3 cellular contexts compared by ENCODE assay signal in the genomic region with DNA sequence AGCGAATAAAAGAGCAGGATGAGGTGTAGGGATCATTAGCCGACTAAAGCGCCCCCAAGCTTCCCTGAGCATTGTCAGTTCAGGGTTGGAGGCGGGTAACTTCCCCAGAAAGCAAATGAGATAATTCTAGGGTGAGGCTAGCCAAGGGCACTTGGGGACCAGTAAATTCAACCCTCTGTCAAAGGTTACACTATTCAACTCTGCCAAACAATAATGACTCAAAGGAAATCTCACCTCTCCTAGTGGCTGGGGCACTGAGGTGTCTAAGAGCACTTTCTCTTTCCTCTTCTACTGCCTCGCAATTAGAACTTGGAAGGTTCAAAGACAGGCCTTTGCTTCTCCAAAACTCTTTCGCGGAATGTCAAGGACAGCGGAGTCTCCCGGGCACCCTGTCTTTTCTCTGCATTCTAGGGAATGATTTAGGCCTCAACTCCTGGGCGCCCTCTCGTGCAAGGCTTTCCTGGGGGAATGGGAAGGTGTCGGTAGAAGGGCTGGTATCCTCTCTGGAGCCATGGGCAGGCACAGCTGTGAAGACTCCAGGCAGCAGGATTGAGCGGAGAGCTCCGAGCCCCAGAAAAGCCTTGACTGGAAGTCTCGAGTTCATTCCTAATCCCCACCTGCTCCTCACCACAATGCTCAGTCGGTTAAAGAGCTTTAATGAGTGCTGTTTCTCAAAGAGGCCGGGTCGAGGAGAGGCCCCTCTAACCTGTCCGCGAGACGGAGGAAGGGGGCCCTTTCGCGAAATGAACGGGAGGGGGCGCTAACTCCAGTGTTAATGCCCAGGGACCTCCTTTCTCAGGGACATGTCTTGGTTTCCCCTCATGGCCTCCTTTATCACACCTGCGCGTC.
TF ChIP-seq lines count a peak whose summit lies in the region.

No MANE protein-coding gene starts in this region.

TF ChIP-seq in IMR-90, 13 proteins besides CTCF, POLR2A, EP300 and RAD21:
- TF ChIP-seq RCOR1 (IDR thresholded peaks at IDR 0.05; ENCODE audit: insufficient replicate concordance, low read length) (no peak), RFX5 (IDR thresholded peaks at IDR 0.05; ENCODE audit: low read depth, low read length) (no peak), CHD1 (IDR thresholded peaks at IDR 0.05; ENCODE audit: low read depth, low read length) (no peak), MXI1 (IDR thresholded peaks at IDR 0.05; ENCODE audit: borderline replicate concordance, low read depth, low read length) (no peak), BHLHE40 (IDR thresholded peaks at IDR 0.05; ENCODE audit: low read depth, low read length) (no peak)
- TF ChIP-seq, protein P1, sequence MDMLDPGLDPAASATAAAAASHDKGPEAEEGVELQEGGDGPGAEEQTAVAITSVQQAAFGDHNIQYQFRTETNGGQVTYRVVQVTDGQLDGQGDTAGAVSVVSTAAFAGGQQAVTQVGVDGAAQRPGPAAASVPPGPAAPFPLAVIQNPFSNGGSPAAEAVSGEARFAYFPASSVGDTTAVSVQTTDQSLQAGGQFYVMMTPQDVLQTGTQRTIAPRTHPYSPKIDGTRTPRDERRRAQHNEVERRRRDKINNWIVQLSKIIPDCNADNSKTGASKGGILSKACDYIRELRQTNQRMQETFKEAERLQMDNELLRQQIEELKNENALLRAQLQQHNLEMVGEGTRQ (IDR thresholded peaks at IDR 0.05; ENCODE audit: low read depth, low read length): no peak
- TF ChIP-seq, protein P2, sequence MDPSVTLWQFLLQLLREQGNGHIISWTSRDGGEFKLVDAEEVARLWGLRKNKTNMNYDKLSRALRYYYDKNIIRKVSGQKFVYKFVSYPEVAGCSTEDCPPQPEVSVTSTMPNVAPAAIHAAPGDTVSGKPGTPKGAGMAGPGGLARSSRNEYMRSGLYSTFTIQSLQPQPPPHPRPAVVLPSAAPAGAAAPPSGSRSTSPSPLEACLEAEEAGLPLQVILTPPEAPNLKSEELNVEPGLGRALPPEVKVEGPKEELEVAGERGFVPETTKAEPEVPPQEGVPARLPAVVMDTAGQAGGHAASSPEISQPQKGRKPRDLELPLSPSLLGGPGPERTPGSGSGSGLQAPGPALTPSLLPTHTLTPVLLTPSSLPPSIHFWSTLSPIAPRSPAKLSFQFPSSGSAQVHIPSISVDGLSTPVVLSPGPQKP (IDR thresholded peaks at IDR 0.05; ENCODE audit: borderline replicate concordance, low read depth, low read length): no peak

TF ChIP-seq in H1, 55 proteins besides CTCF, POLR2A, EP300 and RAD21:
- TF ChIP-seq TAF7 (optimal IDR thresholded peaks at IDR 0.05; ENCODE audit: borderline replicate concordance, low read depth, low read length) (no peak), EZH2 (IDR thresholded peaks at IDR 0.05; ENCODE audit: low read depth, low read length, severe bottlenecking) (no peak), TCF12 (IDR thresholded peaks at IDR 0.05; ENCODE audit: low read depth, low read length) (0 out of 2 replicates have a peak, but pooled peaks have one; percentile 44), YY1 (IDR thresholded peaks at IDR 0.05; ENCODE audit: low read depth, low read length) (peak; percentile 60; the same call in 1 of the 2 replicates), SIN3A (conservative IDR thresholded peaks at IDR 0.05 in 1 of 2, IDR thresholded peaks at IDR 0.05 in 1 of 2; ENCODE audit: low read depth in 1 of 2, low read length in 2 of 2) (0 out of 4 replicates have a peak, but pooled peaks of 1 of the 2 experiments have one; percentile 47), ASH2L (IDR thresholded peaks at IDR 0.05; ENCODE audit: low read length) (peak; percentile 41), RNF2 (IDR thresholded peaks at IDR 0.05; ENCODE audit: borderline replicate concordance, low read depth, low read length, missing control alignments, poor library complexity, severe bottlenecking) (peak; percentile 8), POU5F1 (IDR thresholded peaks at IDR 0.05; ENCODE audit: low read depth, low read length) (no peak), SUZ12 (IDR thresholded peaks at IDR 0.05; ENCODE audit: low read length) (peak; percentile 47; the same call in 1 of the 2 replicates), KDM4A (IDR thresholded peaks at IDR 0.05; ENCODE audit: low read depth, low read length, severe bottlenecking) (peak; percentile 54), CREB1 (IDR thresholded peaks at IDR 0.05) (no peak)
- TF ChIP-seq, protein P3, sequence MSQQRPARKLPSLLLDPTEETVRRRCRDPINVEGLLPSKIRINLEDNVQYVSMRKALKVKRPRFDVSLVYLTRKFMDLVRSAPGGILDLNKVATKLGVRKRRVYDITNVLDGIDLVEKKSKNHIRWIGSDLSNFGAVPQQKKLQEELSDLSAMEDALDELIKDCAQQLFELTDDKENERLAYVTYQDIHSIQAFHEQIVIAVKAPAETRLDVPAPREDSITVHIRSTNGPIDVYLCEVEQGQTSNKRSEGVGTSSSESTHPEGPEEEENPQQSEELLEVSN (IDR thresholded peaks at IDR 0.05): peak; percentile 79; the same call in 1 of the 2 replicates
- TF ChIP-seq, protein P4, sequence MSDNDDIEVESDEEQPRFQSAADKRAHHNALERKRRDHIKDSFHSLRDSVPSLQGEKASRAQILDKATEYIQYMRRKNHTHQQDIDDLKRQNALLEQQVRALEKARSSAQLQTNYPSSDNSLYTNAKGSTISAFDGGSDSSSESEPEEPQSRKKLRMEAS (IDR thresholded peaks at IDR 0.05): peak; percentile 36

TF ChIP-seq in HepG2, 621 proteins besides CTCF, POLR2A, EP300 and RAD21:
- TF ChIP-seq PCBP2 (optimal IDR thresholded peaks at IDR 0.05; ENCODE audit: low read depth, low read length, poor library complexity, severe bottlenecking) (no peak), FOXJ3 (CRISPR knock-in tag; IDR thresholded peaks at IDR 0.05; ENCODE audit: borderline replicate concordance) (no peak), SRSF9 (IDR thresholded peaks at IDR 0.05; ENCODE audit: borderline replicate concordance, insufficient read depth, low read depth, low read length, poor library complexity, severe bottlenecking) (no peak), EEA1 (CRISPR knock-in tag; IDR thresholded peaks at IDR 0.05; ENCODE audit: borderline replicate concordance) (no peak), ZNF207 (IDR thresholded peaks at IDR 0.05; ENCODE audit: borderline replicate concordance) (no peak), U2AF1 (optimal IDR thresholded peaks at IDR 0.05; ENCODE audit: low read depth, low read length) (no peak), ZFAT (CRISPR knock-in tag; conservative IDR thresholded peaks at IDR 0.05) (no peak), ZNF460 (CRISPR knock-in tag; IDR thresholded peaks at IDR 0.05; ENCODE audit: borderline replicate concordance) (no peak), TBP (CRISPR knock-in tag; IDR thresholded peaks at IDR 0.05) (no peak), HCFC1 (IDR thresholded peaks at IDR 0.05; ENCODE audit: low read depth, low read length) (no peak), ESRRA (CRISPR knock-in tag; IDR thresholded peaks at IDR 0.05; ENCODE audit: low read depth) (no peak), RFX3 (CRISPR knock-in tag; IDR thresholded peaks at IDR 0.05) (no peak), MBNL3 (CRISPR knock-in tag; conservative IDR thresholded peaks at IDR 0.05) (no peak), ZNF350 (CRISPR knock-in tag; IDR thresholded peaks at IDR 0.05; ENCODE audit: borderline replicate concordance, low read depth) (no peak), DNMT1 (CRISPR knock-in tag; IDR thresholded peaks at IDR 0.05) (no peak)
- TF ChIP-seq, protein P5, sequence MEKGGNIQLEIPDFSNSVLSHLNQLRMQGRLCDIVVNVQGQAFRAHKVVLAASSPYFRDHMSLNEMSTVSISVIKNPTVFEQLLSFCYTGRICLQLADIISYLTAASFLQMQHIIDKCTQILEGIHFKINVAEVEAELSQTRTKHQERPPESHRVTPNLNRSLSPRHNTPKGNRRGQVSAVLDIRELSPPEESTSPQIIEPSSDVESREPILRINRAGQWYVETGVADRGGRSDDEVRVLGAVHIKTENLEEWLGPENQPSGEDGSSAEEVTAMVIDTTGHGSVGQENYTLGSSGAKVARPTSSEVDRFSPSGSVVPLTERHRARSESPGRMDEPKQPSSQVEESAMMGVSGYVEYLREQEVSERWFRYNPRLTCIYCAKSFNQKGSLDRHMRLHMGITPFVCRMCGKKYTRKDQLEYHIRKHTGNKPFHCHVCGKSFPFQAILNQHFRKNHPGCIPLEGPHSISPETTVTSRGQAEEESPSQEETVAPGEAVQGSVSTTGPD (CRISPR knock-in tag; IDR thresholded peaks at IDR 0.05): no peak
- TF ChIP-seq, protein P6, sequence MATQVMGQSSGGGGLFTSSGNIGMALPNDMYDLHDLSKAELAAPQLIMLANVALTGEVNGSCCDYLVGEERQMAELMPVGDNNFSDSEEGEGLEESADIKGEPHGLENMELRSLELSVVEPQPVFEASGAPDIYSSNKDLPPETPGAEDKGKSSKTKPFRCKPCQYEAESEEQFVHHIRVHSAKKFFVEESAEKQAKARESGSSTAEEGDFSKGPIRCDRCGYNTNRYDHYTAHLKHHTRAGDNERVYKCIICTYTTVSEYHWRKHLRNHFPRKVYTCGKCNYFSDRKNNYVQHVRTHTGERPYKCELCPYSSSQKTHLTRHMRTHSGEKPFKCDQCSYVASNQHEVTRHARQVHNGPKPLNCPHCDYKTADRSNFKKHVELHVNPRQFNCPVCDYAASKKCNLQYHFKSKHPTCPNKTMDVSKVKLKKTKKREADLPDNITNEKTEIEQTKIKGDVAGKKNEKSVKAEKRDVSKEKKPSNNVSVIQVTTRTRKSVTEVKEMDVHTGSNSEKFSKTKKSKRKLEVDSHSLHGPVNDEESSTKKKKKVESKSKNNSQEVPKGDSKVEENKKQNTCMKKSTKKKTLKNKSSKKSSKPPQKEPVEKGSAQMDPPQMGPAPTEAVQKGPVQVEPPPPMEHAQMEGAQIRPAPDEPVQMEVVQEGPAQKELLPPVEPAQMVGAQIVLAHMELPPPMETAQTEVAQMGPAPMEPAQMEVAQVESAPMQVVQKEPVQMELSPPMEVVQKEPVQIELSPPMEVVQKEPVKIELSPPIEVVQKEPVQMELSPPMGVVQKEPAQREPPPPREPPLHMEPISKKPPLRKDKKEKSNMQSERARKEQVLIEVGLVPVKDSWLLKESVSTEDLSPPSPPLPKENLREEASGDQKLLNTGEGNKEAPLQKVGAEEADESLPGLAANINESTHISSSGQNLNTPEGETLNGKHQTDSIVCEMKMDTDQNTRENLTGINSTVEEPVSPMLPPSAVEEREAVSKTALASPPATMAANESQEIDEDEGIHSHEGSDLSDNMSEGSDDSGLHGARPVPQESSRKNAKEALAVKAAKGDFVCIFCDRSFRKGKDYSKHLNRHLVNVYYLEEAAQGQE (IDR thresholded peaks at IDR 0.05; ENCODE audit: borderline replicate concordance in 1 of 2, low read depth in 1 of 2, low read length in 2 of 2): no peak
- TF ChIP-seq, protein P7, sequence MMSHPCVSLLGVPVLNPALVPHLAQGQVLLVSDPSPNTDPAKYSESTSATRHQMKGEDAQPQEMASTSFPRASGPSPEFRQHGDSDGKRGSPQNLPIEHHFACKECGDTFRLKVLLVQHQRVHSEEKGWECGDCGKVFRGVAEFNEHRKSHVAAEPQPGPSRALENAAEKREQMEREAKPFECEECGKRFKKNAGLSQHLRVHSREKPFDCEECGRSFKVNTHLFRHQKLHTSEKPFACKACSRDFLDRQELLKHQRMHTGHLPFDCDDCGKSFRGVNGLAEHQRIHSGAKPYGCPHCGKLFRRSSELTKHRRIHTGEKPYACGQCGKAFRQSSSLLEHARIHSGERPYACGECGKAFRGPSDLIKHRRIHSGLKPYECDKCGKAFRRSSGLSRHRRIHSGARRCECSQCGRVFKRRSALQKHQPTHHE (CRISPR knock-in tag; IDR thresholded peaks at IDR 0.05; ENCODE audit: borderline replicate concordance): no peak
